22 cellular contexts compared by ENCODE assay signal in the genomic region with DNA sequence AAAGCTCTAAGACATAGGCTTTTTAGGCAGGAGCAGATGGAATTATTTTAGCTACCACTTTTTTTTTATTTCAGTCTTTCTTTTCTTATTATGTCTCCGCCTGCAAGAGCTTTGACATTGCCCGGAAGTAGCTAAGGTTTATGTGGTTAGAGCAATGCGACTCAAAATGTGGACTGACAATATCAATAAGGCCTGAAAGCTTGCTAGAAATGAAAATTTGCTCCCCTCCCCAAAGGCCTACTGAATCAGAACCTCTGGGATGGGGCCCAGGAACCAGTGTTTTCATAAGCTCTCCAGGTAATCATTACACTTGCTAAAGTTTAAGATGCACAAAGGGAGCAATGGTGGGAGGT.
DNase-seq lines count a peak whose midpoint lies in the region; ATAC-seq lines count a peak whose summit lies in the region.
"Had no signal": no experiment of that assay in that cellular context is flagged by ENCODE, and none has a peak within 500 bp of the region (broad histone marks: within the 10 kb centered on the region; RNA-seq: fewer than 3 reads in every experiment).

No MANE protein-coding gene starts in this region.

- no peaks in the 10 kb centered on the region for H3K9me3 Mint-ChIP-seq in activated CD4-positive, alpha-beta memory T cell treated with anti-CD3 and anti-CD28 coated beads, Interleukin-2, amount 10 ng/mL, durations not matched to agents 7 days and 5 days
- H3K9me3 Mint-ChIP-seq in activated CD4-positive, alpha-beta memory T cell treated with anti-CD3 and anti-CD28 coated beads for 36 hours: no peaks in the 10 kb centered on the region
- no peaks in the 10 kb centered on the region for H3K9me3 Mint-ChIP-seq in activated naive CD8-positive, alpha-beta T cell treated with anti-CD3 and anti-CD28 coated beads, Interleukin-2, amount 10 ng/mL, durations not matched to agents 7 days and 5 days
- H3K9me3 Mint-ChIP-seq in natural killer cell treated with Interleukin-12 subunit alpha and Interleukin-12 subunit beta and Interleukin-15 and Interleukin-18, amount 100 ng/mL, for 72 hours: no peaks in the 10 kb centered on the region
- H3K9me3 Mint-ChIP-seq: IgD-negative memory B cell had no signal

- H3K27me3 Mint-ChIP-seq in activated CD4-positive, alpha-beta memory T cell treated with anti-CD3 and anti-CD28 coated beads, Interleukin-2, amount 10 ng/mL, durations not matched to agents 7 days and 5 days: no peaks in the 10 kb centered on the region
- H3K27me3 Mint-ChIP-seq in activated CD4-positive, alpha-beta memory T cell treated with anti-CD3 and anti-CD28 coated beads for 36 hours: no peaks in the 10 kb centered on the region
- no peaks in the 10 kb centered on the region for H3K27me3 Mint-ChIP-seq in activated naive CD8-positive, alpha-beta T cell treated with anti-CD3 and anti-CD28 coated beads, Interleukin-2, amount 10 ng/mL, durations not matched to agents 7 days and 5 days
- no peaks in the 10 kb centered on the region for H3K27me3 Mint-ChIP-seq in natural killer cell treated with Interleukin-12 subunit alpha and Interleukin-12 subunit beta and Interleukin-15 and Interleukin-18, amount 100 ng/mL, for 72 hours
- H3K27me3 Mint-ChIP-seq: IgD-negative memory B cell had no signal

- POLR2A ChIA-PET in activated CD4-positive, alpha-beta memory T cell treated with anti-CD3 and anti-CD28 coated beads, Interleukin-2, amount 10 ng/mL, durations not matched to agents 7 days and 5 days (lab: Charles Lee): interaction anchor here (0.9 to 1.5 kb wide), 4 partner anchors 9 to 285 kb away, joined by 3 to 10 read pairs (median 7); a partner anchor contains a TSS
- POLR2A ChIA-PET in activated CD4-positive, alpha-beta memory T cell treated with anti-CD3 and anti-CD28 coated beads for 36 hours (lab: Charles Lee): no interaction called here
- POLR2A ChIA-PET in activated naive CD8-positive, alpha-beta T cell treated with anti-CD3 and anti-CD28 coated beads, Interleukin-2, amount 10 ng/mL, durations not matched to agents 7 days and 5 days (lab: Charles Lee): interaction anchor here (0.6 to 1.4 kb wide), 5 partner anchors 22 to 625 kb away, joined by 3 to 7 read pairs (median 3); a partner anchor contains a TSS

- peak overlapping the region; percentile 44 for H3K27ac Mint-ChIP-seq in activated CD4-positive, alpha-beta memory T cell treated with anti-CD3 and anti-CD28 coated beads, Interleukin-2, amount 10 ng/mL, durations not matched to agents 7 days and 5 days
- no peak overlapping the region for H3K27ac Mint-ChIP-seq in activated CD4-positive, alpha-beta memory T cell treated with anti-CD3 and anti-CD28 coated beads for 36 hours
- H3K27ac Mint-ChIP-seq in activated naive CD8-positive, alpha-beta T cell treated with anti-CD3 and anti-CD28 coated beads, Interleukin-2, amount 10 ng/mL, durations not matched to agents 7 days and 5 days: peak overlapping the region; percentile 72
- H3K27ac Mint-ChIP-seq in natural killer cell treated with Interleukin-12 subunit alpha and Interleukin-12 subunit beta and Interleukin-15 and Interleukin-18, amount 100 ng/mL, for 72 hours: peak overlapping the region; percentile 69 to 70

- no peak for ATAC-seq in activated naive CD8-positive, alpha-beta T cell treated with anti-CD3 and anti-CD28 coated beads, Interleukin-2, amount 10 ng/mL, durations not matched to agents 7 days and 5 days (ENCODE audit: low read depth)
- peak in 1 of 2 donors; percentile 42 for ATAC-seq in natural killer cell treated with Interleukin-12 subunit alpha and Interleukin-12 subunit beta and Interleukin-15 and Interleukin-18, amount 100 ng/mL, for 72 hours
- ATAC-seq in GM21737 (IDR thresholded peaks at IDR 0.05; ENCODE audit: unreplicated experiment): no peak
- ATAC-seq: heart left ventricle had no signal

- CTCF ChIA-PET in activated CD4-positive, alpha-beta memory T cell treated with anti-CD3 and anti-CD28 coated beads, Interleukin-2, amount 10 ng/mL, durations not matched to agents 7 days and 5 days (lab: Charles Lee): interaction anchor here (0.7 to 8.0 kb wide), 6 partner anchors 19 to 699 kb away, joined by 3 to 84 read pairs (median 4); a partner anchor contains a TSS
- CTCF ChIA-PET in activated CD4-positive, alpha-beta memory T cell treated with anti-CD3 and anti-CD28 coated beads for 36 hours (lab: Charles Lee): interaction anchor here (0.6 to 8.0 kb wide), 11 partner anchors 19 to 732 kb away, joined by 3 to 118 read pairs (median 5); a partner anchor contains a TSS

- peaks cover 24% of the 10 kb centered on the region for H3K36me3 Mint-ChIP-seq in activated CD4-positive, alpha-beta memory T cell treated with anti-CD3 and anti-CD28 coated beads, Interleukin-2, amount 10 ng/mL, durations not matched to agents 7 days and 5 days (ENCODE audit: low read depth)
- H3K36me3 Mint-ChIP-seq in activated CD4-positive, alpha-beta memory T cell treated with anti-CD3 and anti-CD28 coated beads for 36 hours: no peaks in the 10 kb centered on the region
- H3K36me3 Mint-ChIP-seq in activated naive CD8-positive, alpha-beta T cell treated with anti-CD3 and anti-CD28 coated beads, Interleukin-2, amount 10 ng/mL, durations not matched to agents 7 days and 5 days: peaks cover 15% of the 10 kb centered on the region
- H3K36me3 Mint-ChIP-seq in natural killer cell treated with Interleukin-12 subunit alpha and Interleukin-12 subunit beta and Interleukin-15 and Interleukin-18, amount 100 ng/mL, for 72 hours: peaks cover 5% of the 10 kb centered on the region

- DNase-seq in activated CD4-positive, alpha-beta memory T cell treated with anti-CD3 and anti-CD28 coated beads, Interleukin-2, amount 10 ng/mL, durations not matched to agents 7 days and 5 days: no peak
- DNase-seq in activated CD4-positive, alpha-beta memory T cell treated with anti-CD3 and anti-CD28 coated beads for 36 hours: no peak
- DNase-seq in OCI-M1 (lab: John Stamatoyannopoulos, UW) (peak; percentile 72), NCI-H748 (lab: John Stamatoyannopoulos, UW; ENCODE audit: unreplicated experiment) (no peak), COLO829 (ENCODE audit: low spot score) (no peak)
- DNase-seq in activated naive CD8-positive, alpha-beta T cell treated with anti-CD3 and anti-CD28 coated beads, Interleukin-2, amount 10 ng/mL, durations not matched to agents 7 days and 5 days: no peak
- no peak for DNase-seq in natural killer cell treated with Interleukin-12 subunit alpha and Interleukin-12 subunit beta and Interleukin-15 and Interleukin-18, amount 100 ng/mL, for 72 hours (ENCODE audit: low spot score)
- DNase-seq: activated naive CD4-positive, alpha-beta T cell; activated T-cell treated with anti-CD3 and anti-CD28 coated beads, Interleukin-2, amount 50 U/mL, for 1 hour; adrenal gland; central memory CD4-positive, alpha-beta T cell; EL; foreskin melanocyte; heart left ventricle; kidney; NCI-H1092 treated with DMSO at 0.1 percent for 48 hours; NCI-H1694 treated with DMSO at 0.1 percent for 48 hours; occipital lobe; RPMI8226; stimulated activated naive CD4-positive, alpha-beta T cell treated with Interleukin-2 at 50 U/mL for 16 hours had no signal

- peaks cover 36% of the 10 kb centered on the region for H3K4me1 Mint-ChIP-seq in activated CD4-positive, alpha-beta memory T cell treated with anti-CD3 and anti-CD28 coated beads, Interleukin-2, amount 10 ng/mL, durations not matched to agents 7 days and 5 days
- peaks cover 22% of the 10 kb centered on the region for H3K4me1 Mint-ChIP-seq in activated CD4-positive, alpha-beta memory T cell treated with anti-CD3 and anti-CD28 coated beads for 36 hours (ENCODE audit: low read depth)
- H3K4me1 Mint-ChIP-seq in activated naive CD8-positive, alpha-beta T cell treated with anti-CD3 and anti-CD28 coated beads, Interleukin-2, amount 10 ng/mL, durations not matched to agents 7 days and 5 days: peaks cover 28% of the 10 kb centered on the region
- H3K4me1 Mint-ChIP-seq in natural killer cell treated with Interleukin-12 subunit alpha and Interleukin-12 subunit beta and Interleukin-15 and Interleukin-18, amount 100 ng/mL, for 72 hours (ENCODE audit: low read depth in 2 of 2): peaks cover 26 to 39% of the 10 kb centered on the region in 2 donors

- intact Hi-C loops in activated CD4-positive, alpha-beta memory T cell treated with anti-CD3 and anti-CD28 coated beads for 36 hours (cut with micrococcal nuclease): no loop called here

- H3K4me3 Mint-ChIP-seq in activated CD4-positive, alpha-beta memory T cell treated with anti-CD3 and anti-CD28 coated beads, Interleukin-2, amount 10 ng/mL, durations not matched to agents 7 days and 5 days: no peak overlapping the region
- H3K4me3 Mint-ChIP-seq in activated CD4-positive, alpha-beta memory T cell treated with anti-CD3 and anti-CD28 coated beads for 36 hours: no peak overlapping the region
- H3K4me3 Mint-ChIP-seq in activated naive CD8-positive, alpha-beta T cell treated with anti-CD3 and anti-CD28 coated beads, Interleukin-2, amount 10 ng/mL, durations not matched to agents 7 days and 5 days: peak overlapping the region; percentile 47
- H3K4me3 Mint-ChIP-seq in natural killer cell treated with Interleukin-12 subunit alpha and Interleukin-12 subunit beta and Interleukin-15 and Interleukin-18, amount 100 ng/mL, for 72 hours: peak overlapping the region; percentile 65

Comparison
In these comparisons a context has a peak if more than half of its experiments do, and no peak if none do; other contexts are left out.
1. H3K4me3 Mint-ChIP-seq: peak in activated naive CD8-positive, alpha-beta T cell treated with anti-CD3 and anti-CD28 coated beads, Interleukin-2, amount 10 ng/mL, durations not matched to agents 7 days and 5 days (single experiment) and natural killer cell treated with Interleukin-12 subunit alpha and Interleukin-12 subunit beta and Interleukin-15 and Interleukin-18, amount 100 ng/mL, for 72 hours (single experiment); none in activated CD4-positive, alpha-beta memory T cell treated with anti-CD3 and anti-CD28 coated beads, Interleukin-2, amount 10 ng/mL, durations not matched to agents 7 days and 5 days (single experiment) and activated CD4-positive, alpha-beta memory T cell treated with anti-CD3 and anti-CD28 coated beads for 36 hours (single experiment).